1 cellular context compared by ENCODE assay signal in the genomic region with DNA sequence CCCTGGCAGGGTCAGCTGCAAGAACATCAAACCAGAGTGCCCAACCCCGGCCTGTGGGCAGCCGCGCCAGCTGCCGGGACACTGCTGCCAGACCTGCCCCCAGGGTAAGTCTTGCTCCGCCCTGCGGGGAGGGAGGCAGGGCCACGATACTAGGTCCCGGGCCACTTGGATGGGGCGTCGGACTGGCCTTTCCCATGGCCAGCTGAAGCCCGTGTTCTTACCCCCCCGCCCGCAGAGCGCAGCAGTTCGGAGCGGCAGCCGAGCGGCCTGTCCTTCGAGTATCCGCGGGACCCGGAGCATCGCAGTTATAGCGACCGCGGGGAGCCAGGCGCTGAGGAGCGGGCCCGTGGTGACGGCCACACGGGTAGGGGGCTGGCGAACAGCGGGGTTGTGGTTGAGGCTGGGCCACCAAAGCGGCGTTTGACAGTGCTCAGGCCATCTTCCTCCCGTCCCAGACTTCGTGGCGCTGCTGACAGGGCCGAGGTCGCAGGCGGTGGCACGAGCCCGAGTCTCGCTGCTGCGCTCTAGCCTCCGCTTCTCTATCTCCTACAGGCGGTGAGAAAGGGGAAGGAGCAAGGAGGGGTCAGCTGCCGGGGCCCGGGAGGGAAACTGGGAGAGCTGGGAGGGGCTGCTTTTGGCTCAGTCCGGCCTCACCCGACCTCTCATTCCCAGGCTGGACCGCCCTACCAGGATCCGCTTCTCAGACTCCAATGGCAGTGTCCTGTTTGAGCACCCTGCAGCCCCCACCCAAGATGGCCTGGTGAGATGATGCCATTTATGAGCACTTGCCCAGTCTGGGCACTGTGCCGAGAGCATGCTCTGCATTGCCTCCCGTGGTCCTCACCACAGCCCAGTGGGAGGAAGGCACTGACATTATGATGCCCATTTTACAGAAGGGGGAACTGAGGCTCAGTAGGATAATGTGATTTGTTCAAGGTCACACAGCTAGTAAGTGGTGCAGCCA.
TF ChIP-seq lines count a peak whose summit lies in the region.

No MANE protein-coding gene starts in this region.

TF ChIP-seq in IMR-90, 13 proteins besides CTCF, POLR2A, EP300 and RAD21:
- TF ChIP-seq BHLHE40 (IDR thresholded peaks at IDR 0.05; ENCODE audit: low read depth, low read length) (no peak), MXI1 (IDR thresholded peaks at IDR 0.05; ENCODE audit: borderline replicate concordance, low read depth, low read length) (no peak), MAZ (IDR thresholded peaks at IDR 0.05; ENCODE audit: borderline replicate concordance, low read depth, low read length) (no peak), CHD1 (IDR thresholded peaks at IDR 0.05; ENCODE audit: low read depth, low read length) (no peak), ELK1 (IDR thresholded peaks at IDR 0.05; ENCODE audit: borderline replicate concordance, low read depth, low read length) (no peak), USF2 (IDR thresholded peaks at IDR 0.05; ENCODE audit: low read depth, low read length) (no peak), FOS (IDR thresholded peaks at IDR 0.05; ENCODE audit: low read depth, low read length) (no peak), CEBPB (IDR thresholded peaks at IDR 0.05; ENCODE audit: low read depth, low read length) (no peak), SMC3 (IDR thresholded peaks at IDR 0.05; ENCODE audit: low read depth, low read length) (no peak), MAFK (IDR thresholded peaks at IDR 0.05; ENCODE audit: low read depth, low read length) (no peak)
